ENCODE assay signal across 8 cellular contexts in the genomic region with DNA sequence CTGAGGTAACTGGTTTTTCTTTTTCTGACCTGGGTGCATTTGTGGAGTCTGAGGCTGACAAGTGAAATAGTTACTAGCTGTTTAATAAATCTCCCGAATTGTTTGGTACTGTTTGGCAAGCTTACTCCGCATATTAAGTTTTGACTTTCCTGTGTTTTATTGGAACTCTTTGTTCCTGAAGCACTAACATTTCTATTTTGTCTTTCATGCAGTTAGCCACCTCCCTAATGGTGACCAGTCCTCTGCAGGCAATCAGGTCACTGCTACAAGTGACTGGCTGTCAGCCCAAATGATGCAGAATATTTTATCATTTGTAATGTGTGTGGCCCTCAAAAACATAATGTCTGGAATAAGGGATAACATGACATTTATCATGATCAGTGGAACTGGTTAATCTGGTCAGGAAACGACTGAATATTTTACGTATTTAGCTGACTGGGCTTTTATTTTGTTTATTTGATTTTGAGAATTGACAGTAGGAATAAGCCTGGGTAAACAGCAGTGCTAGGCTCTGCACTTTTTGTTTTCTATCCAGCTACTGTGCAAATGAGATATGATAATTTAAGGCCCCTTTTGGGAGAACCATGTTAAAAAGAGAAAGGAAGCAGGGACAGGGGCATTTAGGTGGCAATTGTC.
"Had no signal": no experiment of that assay in that cellular context is flagged by ENCODE, and none has a peak within 500 bp of the region (broad histone marks: within the 10 kb centered on the region; RNA-seq: fewer than 3 reads in every experiment).

No MANE protein-coding gene starts in this region.

- H3K27ac Mint-ChIP-seq: activated CD4-positive, alpha-beta memory T cell treated with anti-CD3 and anti-CD28 coated beads, Interleukin-2, amount 10 ng/mL, durations not matched to agents 7 days and 5 days; effector memory CD8-positive, alpha-beta T cell; natural killer cell treated with Interleukin-12 subunit alpha and Interleukin-12 subunit beta and Interleukin-15 and Interleukin-18, amount 100 ng/mL, for 72 hours had no signal

- H3K9me3 Mint-ChIP-seq: activated CD4-positive, alpha-beta memory T cell treated with anti-CD3 and anti-CD28 coated beads, Interleukin-2, amount 10 ng/mL, durations not matched to agents 7 days and 5 days; effector memory CD8-positive, alpha-beta T cell; natural killer cell treated with Interleukin-12 subunit alpha and Interleukin-12 subunit beta and Interleukin-15 and Interleukin-18, amount 100 ng/mL, for 72 hours had no signal

- H3K4me3 ChIP-seq: suprapubic skin had no signal

- DNase-seq: activated CD4-positive, alpha-beta memory T cell treated with anti-CD3 and anti-CD28 coated beads, Interleukin-2, amount 10 ng/mL, durations not matched to agents 7 days and 5 days; activated naive CD4-positive, alpha-beta T cell treated with Interleukin-2 at 50 U/mL for 16 hours; effector memory CD8-positive, alpha-beta T cell; mammary epithelial cell; stimulated activated CD4-positive, alpha-beta T cell treated with anti-CD3 and anti-CD28 coated beads, Interleukin-2, amount 100 ng/mL, for 48 hours; stimulated activated naive CD4-positive, alpha-beta T cell treated with Interleukin-2 at 50 U/mL for 16 hours had no signal

- H3K4me3 Mint-ChIP-seq: activated CD4-positive, alpha-beta memory T cell treated with anti-CD3 and anti-CD28 coated beads, Interleukin-2, amount 10 ng/mL, durations not matched to agents 7 days and 5 days; effector memory CD8-positive, alpha-beta T cell; natural killer cell treated with Interleukin-12 subunit alpha and Interleukin-12 subunit beta and Interleukin-15 and Interleukin-18, amount 100 ng/mL, for 72 hours had no signal

- H3K36me3 Mint-ChIP-seq: natural killer cell treated with Interleukin-12 subunit alpha and Interleukin-12 subunit beta and Interleukin-15 and Interleukin-18, amount 100 ng/mL, for 72 hours had no signal

- H3K27ac ChIP-seq: suprapubic skin had no signal

- H3K27me3 Mint-ChIP-seq: activated CD4-positive, alpha-beta memory T cell treated with anti-CD3 and anti-CD28 coated beads, Interleukin-2, amount 10 ng/mL, durations not matched to agents 7 days and 5 days; effector memory CD8-positive, alpha-beta T cell; natural killer cell treated with Interleukin-12 subunit alpha and Interleukin-12 subunit beta and Interleukin-15 and Interleukin-18, amount 100 ng/mL, for 72 hours had no signal

- H3K9me3 ChIP-seq: suprapubic skin had no signal

- ATAC-seq: effector memory CD8-positive, alpha-beta T cell; natural killer cell treated with Interleukin-12 subunit alpha and Interleukin-12 subunit beta and Interleukin-15 and Interleukin-18, amount 100 ng/mL, for 72 hours had no signal

- H3K27me3 ChIP-seq: suprapubic skin had no signal

- H3K36me3 ChIP-seq: suprapubic skin had no signal
